ENCODE assay signal across 3 cellular contexts in genomic region chr13:113057559-113057958, GRCh38. TPM values are rescaled to one million over a fixed set of nuclear protein-coding genes. Genes with fewer than 3 reads are reported as not detected.
"Had no signal": no experiment of that assay in that cellular context is flagged by ENCODE, and none has a peak within 500 bp of the region (broad histone marks: within the 10 kb centered on the region; RNA-seq: fewer than 3 reads in every experiment).

No MANE protein-coding gene starts in this region.

RNA-seq across cellular contexts. Expression of gene F7, which starts 48.0 kb away (rescaled TPM):
- total RNA-seq: GM23248, HFFc6, K562 had no signal
- polyA plus RNA-seq: GM23248, K562 had no signal
